Comparison of ENCODE assay signal across 8 cellular contexts in the genomic region with DNA sequence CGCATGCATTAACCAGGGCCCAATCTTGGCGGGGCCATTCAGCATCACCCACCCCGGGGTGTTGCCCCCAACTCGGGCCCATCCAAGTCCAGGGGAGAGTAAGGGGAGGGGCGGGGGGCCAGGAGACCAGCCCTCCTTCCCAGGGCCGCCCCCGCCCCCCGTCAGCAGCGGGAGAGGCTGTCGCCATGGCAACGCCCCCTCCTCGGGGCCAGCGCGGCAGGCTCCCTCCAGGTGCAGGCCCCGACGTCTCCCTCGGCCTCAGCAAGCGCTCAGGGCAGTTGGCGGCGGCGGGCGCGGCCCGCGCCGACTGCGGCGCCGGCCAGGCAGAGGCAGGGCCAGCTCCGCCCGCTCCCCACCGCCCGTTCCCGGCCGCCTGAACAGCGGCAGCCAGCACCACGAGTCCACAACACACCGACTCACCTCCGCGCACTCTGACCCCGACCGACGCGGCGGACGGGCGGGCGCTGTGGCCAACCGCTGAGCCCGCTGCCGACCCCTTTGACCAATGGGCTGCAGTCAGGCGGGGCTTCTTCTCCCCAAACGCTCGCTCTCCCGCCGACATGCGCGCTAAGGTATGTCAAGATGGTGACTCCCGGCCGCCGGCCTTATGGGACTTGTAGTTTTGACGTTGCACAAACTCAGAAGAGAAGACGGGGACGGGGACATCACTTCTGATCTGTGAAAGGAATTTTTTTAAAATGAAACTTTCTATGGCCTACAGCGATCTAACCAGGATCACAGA.
DNase-seq lines count a peak whose midpoint lies in the region; ATAC-seq, FAIRE-seq and TF ChIP-seq lines count a peak whose summit lies in the region.

A gene with protein sequence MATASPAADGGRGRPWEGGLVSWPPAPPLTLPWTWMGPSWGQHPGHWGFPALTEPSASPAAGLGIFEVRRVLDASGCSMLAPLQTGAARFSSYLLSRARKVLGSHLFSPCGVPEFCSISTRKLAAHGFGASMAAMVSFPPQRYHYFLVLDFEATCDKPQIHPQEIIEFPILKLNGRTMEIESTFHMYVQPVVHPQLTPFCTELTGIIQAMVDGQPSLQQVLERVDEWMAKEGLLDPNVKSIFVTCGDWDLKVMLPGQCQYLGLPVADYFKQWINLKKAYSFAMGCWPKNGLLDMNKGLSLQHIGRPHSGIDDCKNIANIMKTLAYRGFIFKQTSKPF (minus strand): TSS at position 418 of the 742 bp plus-strand sequence. CDS start 231 bp downstream, at position 187.

- TF ChIP-seq CTCF in AG09319 (IDR thresholded peaks at IDR 0.05; ENCODE audit: low read depth, low read length) = no peak

- DNase-seq in AG09319 (ENCODE audit: extremely low read depth, low read depth) = peak; percentile 92
- peak; percentile 96 for DNase-seq in NCI-H446 treated with DMSO at 0.1 percent for 48 hours (lab: John Stamatoyannopoulos, UW)
- peak; percentile 99 for DNase-seq in cerebellar cortex (ENCODE audit: low spot score)
- peak; percentile 94 for DNase-seq in stimulated activated CD4-positive, alpha-beta T cell treated with anti-CD3 and anti-CD28 coated beads, Interleukin-12 subunit alpha, Interleukin-12 subunit beta, amount 100 ng/mL, for 4 hours

- ATAC-seq in GM19035 (IDR thresholded peaks at IDR 0.05; ENCODE audit: unreplicated experiment) (peak; percentile 99), HG03354 (IDR thresholded peaks at IDR 0.05; ENCODE audit: poor library complexity, severe bottlenecking, unreplicated experiment) (peak; percentile 99)
- peak; percentile 100 for ATAC-seq in activated CD4-positive, CD25-positive, alpha-beta regulatory T cell treated with anti-CD3 and anti-CD28 coated beads, Interleukin-2, amount 50 U/mL, for 24 hours

- FAIRE-seq in islet of Langerhans (lab: Jason Lieb, UNC) = peak; percentile 81

Comparison
In these comparisons a context has a peak if more than half of its experiments do, and no peak if none do; other contexts are left out.
1. Peak in every context shown above with its lines: DNase-seq and ATAC-seq.